4 cellular contexts compared by ENCODE assay signal in genomic region chr15:72728249-72728648, GRCh38. TPM values are rescaled to one million over a fixed set of nuclear protein-coding genes. Genes with fewer than 3 reads are reported as not detected.
"Had no signal": no experiment of that assay in that cellular context is flagged by ENCODE, and none has a peak within 500 bp of the region (broad histone marks: within the 10 kb centered on the region; RNA-seq: fewer than 3 reads in every experiment).

No MANE protein-coding gene starts in this region.

RNA-seq across cellular contexts. Expression of gene HIGD2B, which starts 42.3 kb away (rescaled TPM):
- total RNA-seq: cardiac muscle cell, chondrocyte, MCF 10A, Right ventricle myocardium superior had no signal
- polyA plus RNA-seq: cardiac muscle cell had no signal
